In the genomic region with DNA sequence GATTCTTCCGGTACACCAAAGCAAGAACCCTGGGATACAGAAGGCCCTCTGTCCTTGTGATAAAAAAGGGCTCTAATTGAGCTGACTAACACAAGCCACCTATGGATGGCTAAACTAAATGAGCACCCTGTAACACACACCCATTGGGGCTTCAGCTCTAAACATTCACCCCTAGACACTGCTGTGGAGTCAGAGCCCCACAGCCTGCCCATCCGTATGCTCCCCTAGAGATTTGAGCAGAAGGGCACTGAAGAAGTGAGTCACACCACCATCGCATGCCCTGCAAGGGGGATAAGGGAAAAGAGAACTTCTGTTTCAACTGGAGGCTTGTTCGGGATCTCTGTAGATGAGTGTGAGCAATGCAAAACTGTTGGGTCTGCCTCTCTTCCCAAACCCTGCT, we compare ENCODE assay signal across 8 cellular contexts.
"Had no signal": no experiment of that assay in that cellular context is flagged by ENCODE, and none has a peak within 500 bp of the region (broad histone marks: within the 10 kb centered on the region; RNA-seq: fewer than 3 reads in every experiment).

No MANE protein-coding gene starts in this region.

- H3K27ac Mint-ChIP-seq: GM23338, H9 had no signal

- H3K4me3 ChIP-seq: GM23338, K562 had no signal

- DNase-seq: H9, HCEC 1CT, IMR-90 had no signal

- H3K4me3 Mint-ChIP-seq: GM23338, H9 had no signal

- FAIRE-seq: H1, H54, HTR-8/SVneo, K562 had no signal

- H3K9me3 Mint-ChIP-seq: GM23338 had no signal

- H3K4me1 Mint-ChIP-seq: GM23338 had no signal
